ENCODE assay signal across 20 cellular contexts in genomic region chr11:27229511-27230174, GRCh38.
"Had no signal": no experiment of that assay in that cellular context is flagged by ENCODE, and none has a peak within 500 bp of the region (broad histone marks: within the 10 kb centered on the region; RNA-seq: fewer than 3 reads in every experiment).

No MANE protein-coding gene starts in this region.

- H3K27me3 ChIP-seq: adrenal gland, ascending aorta, gastrocnemius medialis, tibial artery had no signal

- H3K36me3 ChIP-seq: adrenal gland, ascending aorta, gastrocnemius medialis, tibial artery had no signal

- H3K4me3 ChIP-seq: adrenal gland, ascending aorta, gastrocnemius medialis, tibial artery had no signal

- ATAC-seq: activated T-helper 17 cell treated with anti-CD3 and anti-CD28 coated beads, Interleukin-2, amount 50 U/mL, for 72 hours; gastrocnemius medialis; left ventricle myocardium superior; natural killer cell treated with Interleukin-12 subunit alpha and Interleukin-12 subunit beta and Interleukin-15 and Interleukin-18, amount 100 ng/mL, for 72 hours; stimulated activated naive CD8-positive, alpha-beta T cell treated with anti-CD3 and anti-CD28 coated beads, Interleukin-15, amount 100 ng/mL, for 72 hours had no signal

- FAIRE-seq: colon, urothelium cell line had no signal

- H3K4me1 ChIP-seq: ascending aorta had no signal

- H3K27ac ChIP-seq: adrenal gland, ascending aorta, tibial artery had no signal

- DNase-seq: activated naive CD4-positive, alpha-beta T cell; activated T-cell treated with anti-CD3 and anti-CD28 coated beads, Interleukin-2, amount 50 U/mL, for 24 hours; adrenal gland; effector memory CD4-positive, alpha-beta T cell; gastrocnemius medialis; hippocampal formation; kidney glomerular epithelial cell; left ventricle myocardium superior; mammary epithelial cell; posterior cingulate gyrus; retina; stimulated activated CD4-positive, alpha-beta T cell treated with anti-CD3 and anti-CD28 coated beads, Interleukin-12 subunit alpha, Interleukin-12 subunit beta, amount 100 ng/mL, for 4 hours; stimulated activated naive CD8-positive, alpha-beta T cell treated with anti-CD3 and anti-CD28 coated beads, Interleukin-15, amount 100 ng/mL, for 72 hours; T1000; tibial artery had no signal

- H3K9me3 ChIP-seq: adrenal gland, ascending aorta, gastrocnemius medialis, tibial artery had no signal
